ENCODE assay signal across 10 cellular contexts in the genomic region with DNA sequence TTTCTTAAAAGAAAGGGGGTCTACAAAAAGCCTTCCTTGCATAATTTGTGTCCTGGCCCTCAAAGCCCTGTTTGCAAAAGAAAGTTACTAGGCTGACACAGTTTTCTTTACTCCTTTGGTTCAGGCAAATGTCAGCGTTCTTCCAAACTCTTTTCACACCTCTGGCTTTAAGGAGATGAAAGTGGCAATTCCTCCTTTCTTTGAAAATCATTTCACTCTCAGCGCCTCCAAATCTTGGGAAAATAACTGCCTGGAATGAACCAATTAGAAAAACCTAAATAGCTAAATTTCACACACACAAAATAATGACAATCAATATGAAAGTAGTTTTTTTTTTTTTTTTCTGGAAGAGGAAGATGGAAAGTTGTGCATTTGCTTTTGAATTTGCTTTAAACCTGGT. TPM values are rescaled to one million over a fixed set of nuclear protein-coding genes. Genes with fewer than 3 reads are reported as not detected.
DNase-seq lines count a peak whose midpoint lies in the region; ATAC-seq and TF ChIP-seq lines count a peak whose summit lies in the region.
"Had no signal": no experiment of that assay in that cellular context is flagged by ENCODE, and none has a peak within 500 bp of the region (broad histone marks: within the 10 kb centered on the region; RNA-seq: fewer than 3 reads in every experiment).

No MANE protein-coding gene starts in this region.

- no peaks in the 10 kb centered on the region for H3K27me3 Mint-ChIP-seq in progenitor cell of endocrine pancreas

- TF ChIP-seq CTCF in AG10803 (conservative IDR thresholded peaks at IDR 0.05; ENCODE audit: low read length) (no peak), gastroesophageal sphincter (IDR thresholded peaks at IDR 0.05) (no peak), progenitor cell of endocrine pancreas (IDR thresholded peaks at IDR 0.05; ENCODE audit: unreplicated experiment) (no peak)

- peaks cover 39% of the 10 kb centered on the region for H3K36me3 Mint-ChIP-seq in progenitor cell of endocrine pancreas (ENCODE audit: insufficient read depth)

- no peak for TF ChIP-seq POLR2A in gastroesophageal sphincter (IDR thresholded peaks at IDR 0.05)

- H3K9me3 ChIP-seq in SK-N-MC (ENCODE audit: low read depth, low read length) (no peaks in the 10 kb centered on the region), gastroesophageal sphincter (no peaks in the 10 kb centered on the region)

- H3K4me3 Mint-ChIP-seq in progenitor cell of endocrine pancreas (ENCODE audit: low read depth): peak overlapping the region; percentile 95

- H3K27me3 ChIP-seq in gastroesophageal sphincter: no peaks in the 10 kb centered on the region

- H3K27ac ChIP-seq in SK-N-MC (peak overlapping the region; percentile 100), gastroesophageal sphincter (peak overlapping the region; percentile 90 to 98 (median 94))

- H3K4me3 ChIP-seq in AG10803 (ENCODE audit: low read length): peak overlapping the region; percentile 88
- peak overlapping the region; percentile 82 for H3K4me3 ChIP-seq in SK-N-MC
- peak overlapping the region; percentile 68 to 85 for H3K4me3 ChIP-seq in gastroesophageal sphincter

- H3K4me1 ChIP-seq in gastroesophageal sphincter: peaks cover 0 to 13% (median 0%) of the 10 kb centered on the region in 3 donors

- DNase-seq in AG10803 (ENCODE audit: low read depth) (no peak), SK-N-MC (ENCODE audit: low read depth, low spot score) (no peak), progenitor cell of endocrine pancreas (ENCODE audit: low spot score, unreplicated experiment) (no peak)
- DNase-seq: NCI-H1436, SW 1271 had no signal

- ATAC-seq in gastroesophageal sphincter (no peak), HG02852 (IDR thresholded peaks at IDR 0.05; ENCODE audit: unreplicated experiment) (no peak), GM19324 (IDR thresholded peaks at IDR 0.05; ENCODE audit: low FRiP score, unreplicated experiment) (no peak), HG03139 (IDR thresholded peaks at IDR 0.05; ENCODE audit: unreplicated experiment) (no peak), HG02678 (IDR thresholded peaks at IDR 0.05; ENCODE audit: unreplicated experiment) (no peak)

- H3K36me3 ChIP-seq in SK-N-MC (ENCODE audit: insufficient read depth, low read length) (peaks cover 55% of the 10 kb centered on the region), gastroesophageal sphincter (peaks cover 0 to 24% of the 10 kb centered on the region in 2 donors)

- TF ChIP-seq EP300 in gastroesophageal sphincter (IDR thresholded peaks at IDR 0.05): no peak

- WGBS in gastroesophageal sphincter (ENCODE audit: low coverage in 1 of 2), 2 donors: 7 to 15% methylated on average over 2 of the region's 2 CpGs

- peaks cover 18% of the 10 kb centered on the region for H3K4me1 Mint-ChIP-seq in progenitor cell of endocrine pancreas (ENCODE audit: low read depth)

- H3K27ac Mint-ChIP-seq in progenitor cell of endocrine pancreas: peak overlapping the region; percentile 96

- peak overlapping the region; percentile 99 for H3K9ac ChIP-seq in SK-N-MC (ENCODE audit: insufficient read length)

- no peaks in the 10 kb centered on the region for H3K9me3 Mint-ChIP-seq in progenitor cell of endocrine pancreas (ENCODE audit: low read depth)

RNA-seq across cellular contexts. Expression of gene MEIS1, which starts 1.6 kb away (rescaled TPM):
- total RNA-seq in gastroesophageal sphincter (100 to 1,000 TPM; 114 to 305 (median 181) TPM), progenitor cell of endocrine pancreas (296 and 306 TPM in 2 replicates)
